ENCODE assay signal across 8 cellular contexts in genomic region chr4:127400736-127401346, GRCh38.
DNase-seq lines count a peak whose midpoint lies in the region; ATAC-seq, FAIRE-seq and TF ChIP-seq lines count a peak whose summit lies in the region.

No MANE protein-coding gene starts in this region.

- no peak overlapping the region for H3K27ac Mint-ChIP-seq in activated naive CD4-positive, alpha-beta T cell treated with anti-CD3 and anti-CD28 coated beads for 36 hours

- H3K36me3 ChIP-seq in SU-DHL-6 (ENCODE audit: low read length) (no peaks in the 10 kb centered on the region), pancreas (no peaks in the 10 kb centered on the region)

- no peaks in the 10 kb centered on the region for H3K27me3 Mint-ChIP-seq in activated naive CD4-positive, alpha-beta T cell treated with anti-CD3 and anti-CD28 coated beads for 36 hours (ENCODE audit: low read depth)

- ATAC-seq in GM21825 (IDR thresholded peaks at IDR 0.05; ENCODE audit: unreplicated experiment) (peak; percentile 86), pancreas (peak in 3 of 4 donors; percentile 75 to 86 (median 85))

- no peak for FAIRE-seq in pancreas (lab: Jason Lieb, UNC)

- WGBS in pancreas, 2 donors = 0 to 1% methylated on average over 1 of the region's 1 CpG

- H3K4me3 ChIP-seq in SU-DHL-6 (ENCODE audit: insufficient read depth, low read length, poor library complexity, severe bottlenecking) (no peak overlapping the region), pancreas (no peak overlapping the region)

- H3K4me2 ChIP-seq in SU-DHL-6 (ENCODE audit: low read depth, low read length, poor library complexity, severe bottlenecking) = no peak overlapping the region

- H3K9ac ChIP-seq in SU-DHL-6 (ENCODE audit: low read length) = no peak overlapping the region

- H3K9me3 Mint-ChIP-seq in activated naive CD4-positive, alpha-beta T cell treated with anti-CD3 and anti-CD28 coated beads for 36 hours = no peaks in the 10 kb centered on the region

- no peaks in the 10 kb centered on the region for H3F3A ChIP-seq in SU-DHL-6 (ENCODE audit: insufficient read depth)

- intact Hi-C loops in activated naive CD4-positive, alpha-beta T cell treated with anti-CD3 and anti-CD28 coated beads for 36 hours (cut with micrococcal nuclease) = no loop called here
- intact Hi-C loops in pancreas (cut with DNase I) = no loop called here

- CTCF ChIA-PET in activated naive CD4-positive, alpha-beta T cell treated with anti-CD3 and anti-CD28 coated beads for 36 hours (lab: Charles Lee) = interaction anchor here (0.6 to 1.6 kb wide), 5 partner anchors 9 to 1045 kb away, joined by 3 to 4 read pairs (median 3); no protein-coding TSS in a partner anchor

- H3K27ac ChIP-seq in SU-DHL-6 (ENCODE audit: low read depth, low read length) (no peak overlapping the region), pancreas (no peak overlapping the region)

- no peak overlapping the region for H3K4me3 Mint-ChIP-seq in activated naive CD4-positive, alpha-beta T cell treated with anti-CD3 and anti-CD28 coated beads for 36 hours

- H2AFZ ChIP-seq in SU-DHL-6 (ENCODE audit: low read depth, low read length, severe bottlenecking) = no peak overlapping the region

- H3K79me2 ChIP-seq in SU-DHL-6 (ENCODE audit: insufficient read depth, low read length) = no peaks in the 10 kb centered on the region

- no peaks in the 10 kb centered on the region for H3K4me1 Mint-ChIP-seq in activated naive CD4-positive, alpha-beta T cell treated with anti-CD3 and anti-CD28 coated beads for 36 hours (ENCODE audit: low read depth)

- no peaks in the 10 kb centered on the region for H3K9me2 ChIP-seq in SU-DHL-6 (replicated peaks; ENCODE audit: insufficient read depth, low read length)

- no peaks in the 10 kb centered on the region for H4K20me1 ChIP-seq in SU-DHL-6 (ENCODE audit: low read depth, low read length)

- no peaks in the 10 kb centered on the region for H3K36me3 Mint-ChIP-seq in activated naive CD4-positive, alpha-beta T cell treated with anti-CD3 and anti-CD28 coated beads for 36 hours (ENCODE audit: low read depth)

- no peaks in the 10 kb centered on the region for H3K9me3 ChIP-seq in SU-DHL-6 (ENCODE audit: insufficient read depth, low read length)
- no peaks in the 10 kb centered on the region for H3K9me3 ChIP-seq in pancreas

- H3K27me3 ChIP-seq in SU-DHL-6 (ENCODE audit: low read length) (no peaks in the 10 kb centered on the region), pancreas (no peaks in the 10 kb centered on the region)

- in situ Hi-C loops in KBM-7 (cut with MboI; ENCODE audit: low pct_unique_long_range_greater_than_20kb, low sequenced_read_pairs) = no loop called here

- no peaks in the 10 kb centered on the region for H3K4me1 ChIP-seq in pancreas

- TF ChIP-seq CTCF in SU-DHL-6 (IDR thresholded peaks at IDR 0.05; ENCODE audit: insufficient read depth, low read length, poor library complexity, severe bottlenecking) = peak; percentile 16
- peak; percentile 44 to 65 (median 56) for TF ChIP-seq CTCF in pancreas (IDR thresholded peaks at IDR 0.05)

- DNase-seq in activated naive CD4-positive, alpha-beta T cell treated with anti-CD3 and anti-CD28 coated beads for 36 hours = peak; percentile 73
- DNase-seq in activated naive CD4-positive, alpha-beta T cell treated with Interleukin-2 at 50 U/mL for 16 hours = no peak
- DNase-seq in KBM-7 (peak; percentile 66), fibroblast of peridontal ligament (ENCODE audit: extremely low read depth) (peak; percentile 94), pancreas (peak in 4 of 6 donors; percentile 21 to 68 (median 30)), NCI-H2196 treated with DMSO at 0.1 percent for 48 hours (lab: John Stamatoyannopoulos, UW; ENCODE audit: unreplicated experiment) (no peak)

Comparison
In these comparisons a context has a peak if more than half of its experiments do, and no peak if none do; other contexts are left out.
1. DNase-seq: peak in activated naive CD4-positive, alpha-beta T cell treated with anti-CD3 and anti-CD28 coated beads for 36 hours (single experiment), KBM-7 (single experiment), fibroblast of peridontal ligament (single experiment) and pancreas (4 of 6); none in activated naive CD4-positive, alpha-beta T cell treated with Interleukin-2 at 50 U/mL for 16 hours (single experiment) and NCI-H2196 treated with DMSO at 0.1 percent for 48 hours (single experiment).